Comparison of ENCODE assay signal across 8 cellular contexts in the genomic region with DNA sequence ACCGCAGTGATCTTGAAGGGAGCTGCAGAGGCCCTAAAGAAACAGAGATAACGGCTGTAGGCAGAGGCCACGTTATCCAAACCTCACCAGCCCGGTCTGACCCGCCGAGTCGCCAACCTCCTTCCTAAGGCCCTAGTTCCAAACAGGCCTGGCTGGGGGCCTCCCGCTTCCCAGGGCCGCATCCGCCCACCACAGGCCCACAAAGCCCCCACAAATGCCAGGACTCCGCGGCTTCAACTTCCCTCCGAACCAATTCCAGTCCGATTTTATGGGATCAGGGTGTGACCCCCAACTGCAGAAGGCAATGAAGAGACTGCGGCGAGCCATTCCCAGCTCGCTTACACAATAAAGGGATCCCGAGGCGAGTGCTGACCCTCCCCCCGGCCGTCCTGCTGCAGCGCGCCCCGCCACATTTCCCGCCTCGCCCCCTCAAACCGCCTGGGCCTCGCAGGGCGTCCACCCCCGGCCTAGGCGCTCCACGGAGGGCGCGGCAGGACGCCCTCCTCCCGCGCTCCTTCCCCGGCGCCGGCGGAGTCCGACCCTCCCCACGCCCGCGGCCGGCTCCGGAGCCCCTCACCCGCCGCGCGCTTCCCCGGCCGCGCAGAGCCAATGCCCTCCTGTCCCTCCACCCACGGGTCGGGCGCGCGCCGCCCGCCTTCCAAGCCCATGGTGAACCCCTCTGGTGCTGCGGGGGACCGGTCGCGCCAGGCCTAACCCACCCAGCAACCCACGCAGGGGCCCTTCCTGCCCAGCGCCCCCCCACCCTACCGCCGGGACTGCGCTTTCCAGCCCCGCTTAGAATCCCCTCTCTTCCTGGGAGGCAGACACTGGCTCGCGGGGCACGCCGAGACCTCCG. TPM values are rescaled to one million over a fixed set of nuclear protein-coding genes. Genes with fewer than 3 reads are reported as not detected.
DNase-seq lines count a peak whose midpoint lies in the region; ATAC-seq and TF ChIP-seq lines count a peak whose summit lies in the region.

No MANE protein-coding gene starts in this region.

- no peaks in the 10 kb centered on the region for H3K36me3 Mint-ChIP-seq in activated CD4-positive, alpha-beta T cell treated with anti-CD3 and anti-CD28 coated beads for 36 hours (ENCODE audit: low read depth)
- H3K36me3 Mint-ChIP-seq in T-helper 1 cell treated with Interleukin-12 subunit alpha and Interleukin-12 subunit beta and Interleukin-4 antibody, amounts not matched to agents 30 μg/mL and 1 μg/mL, for 36 hours (ENCODE audit: low read depth), result no peaks in the 10 kb centered on the region
- peaks cover 1% of the 10 kb centered on the region for H3K36me3 Mint-ChIP-seq in chondrocyte (ENCODE audit: low read depth)
- no peaks in the 10 kb centered on the region for H3K36me3 Mint-ChIP-seq in stimulated activated memory B cell treated with anti-CD40 and anti-IgM and Interleukin-4, amounts not matched to agents 10 μg/mL and 1 μg/mL and 100 μg/mL, for 72 hours

- DNase-seq in activated CD4-positive, alpha-beta T cell treated with anti-CD3 and anti-CD28 coated beads for 36 hours, result peak; percentile 49
- no peak for DNase-seq in activated CD4-positive, alpha-beta T cell treated with anti-CD3 and anti-CD28 coated beads for 1 hour
- DNase-seq in chondrocyte (ENCODE audit: low spot score) (no peak), left colon (peak; percentile 26 to 27), HPDE6-E6E7 (ENCODE audit: extremely low spot score) (no peak)

- CTCF ChIA-PET in activated CD4-positive, alpha-beta T cell treated with anti-CD3 and anti-CD28 coated beads for 36 hours (lab: Charles Lee), result interaction anchor here (1.5 kb wide), 1 partner anchor 193 kb away, joined by 7 read pairs; no protein-coding TSS in a partner anchor

- peak overlapping the region; percentile 87 for H3K4me3 Mint-ChIP-seq in activated CD4-positive, alpha-beta T cell treated with anti-CD3 and anti-CD28 coated beads for 36 hours
- H3K4me3 Mint-ChIP-seq in T-helper 1 cell treated with Interleukin-12 subunit alpha and Interleukin-12 subunit beta and Interleukin-4 antibody, amounts not matched to agents 30 μg/mL and 1 μg/mL, for 36 hours, result peak overlapping the region; percentile 98
- peak overlapping the region; percentile 99 for H3K4me3 Mint-ChIP-seq in chondrocyte (ENCODE audit: unreplicated experiment)
- peak overlapping the region; percentile 87 for H3K4me3 Mint-ChIP-seq in stimulated activated memory B cell treated with anti-CD40 and anti-IgM and Interleukin-4, amounts not matched to agents 10 μg/mL and 1 μg/mL and 100 μg/mL, for 72 hours

- H3K27ac Mint-ChIP-seq in activated CD4-positive, alpha-beta T cell treated with anti-CD3 and anti-CD28 coated beads for 36 hours, result no peak overlapping the region
- H3K27ac Mint-ChIP-seq in T-helper 1 cell treated with Interleukin-12 subunit alpha and Interleukin-12 subunit beta and Interleukin-4 antibody, amounts not matched to agents 30 μg/mL and 1 μg/mL, for 36 hours, result no peak overlapping the region
- H3K27ac Mint-ChIP-seq in chondrocyte (ENCODE audit: unreplicated experiment), result peak overlapping the region; percentile 97
- H3K27ac Mint-ChIP-seq in stimulated activated memory B cell treated with anti-CD40 and anti-IgM and Interleukin-4, amounts not matched to agents 10 μg/mL and 1 μg/mL and 100 μg/mL, for 72 hours, result peak overlapping the region; percentile 67

- peaks cover 4% of the 10 kb centered on the region for H3K4me1 Mint-ChIP-seq in activated CD4-positive, alpha-beta T cell treated with anti-CD3 and anti-CD28 coated beads for 36 hours
- peaks cover 6% of the 10 kb centered on the region for H3K4me1 Mint-ChIP-seq in T-helper 1 cell treated with Interleukin-12 subunit alpha and Interleukin-12 subunit beta and Interleukin-4 antibody, amounts not matched to agents 30 μg/mL and 1 μg/mL, for 36 hours (ENCODE audit: low read depth)
- H3K4me1 Mint-ChIP-seq in chondrocyte (ENCODE audit: low read depth), result peaks cover 23% of the 10 kb centered on the region
- peaks cover 19% of the 10 kb centered on the region for H3K4me1 Mint-ChIP-seq in stimulated activated memory B cell treated with anti-CD40 and anti-IgM and Interleukin-4, amounts not matched to agents 10 μg/mL and 1 μg/mL and 100 μg/mL, for 72 hours

- POLR2A ChIA-PET in activated CD4-positive, alpha-beta T cell treated with anti-CD3 and anti-CD28 coated beads for 36 hours (lab: Charles Lee), result interaction anchor here (1.4 kb wide), 1 partner anchor 8 kb away, joined by 6 read pairs; no protein-coding TSS in a partner anchor

- H3K9me3 Mint-ChIP-seq in activated CD4-positive, alpha-beta T cell treated with anti-CD3 and anti-CD28 coated beads for 36 hours (ENCODE audit: low read depth), result no peaks in the 10 kb centered on the region
- H3K9me3 Mint-ChIP-seq in T-helper 1 cell treated with Interleukin-12 subunit alpha and Interleukin-12 subunit beta and Interleukin-4 antibody, amounts not matched to agents 30 μg/mL and 1 μg/mL, for 36 hours, result no peaks in the 10 kb centered on the region
- H3K9me3 Mint-ChIP-seq in chondrocyte (ENCODE audit: low read depth), result no peaks in the 10 kb centered on the region
- H3K9me3 Mint-ChIP-seq in stimulated activated memory B cell treated with anti-CD40 and anti-IgM and Interleukin-4, amounts not matched to agents 10 μg/mL and 1 μg/mL and 100 μg/mL, for 72 hours, result no peaks in the 10 kb centered on the region

- no peak for TF ChIP-seq CTCF in chondrocyte (IDR thresholded peaks at IDR 0.05)

- H3K27me3 Mint-ChIP-seq in activated CD4-positive, alpha-beta T cell treated with anti-CD3 and anti-CD28 coated beads for 36 hours, result peaks cover 31% of the 10 kb centered on the region
- peaks cover 56% of the 10 kb centered on the region for H3K27me3 Mint-ChIP-seq in T-helper 1 cell treated with Interleukin-12 subunit alpha and Interleukin-12 subunit beta and Interleukin-4 antibody, amounts not matched to agents 30 μg/mL and 1 μg/mL, for 36 hours (ENCODE audit: low read depth)
- no peaks in the 10 kb centered on the region for H3K27me3 Mint-ChIP-seq in chondrocyte (ENCODE audit: low read depth)
- H3K27me3 Mint-ChIP-seq in stimulated activated memory B cell treated with anti-CD40 and anti-IgM and Interleukin-4, amounts not matched to agents 10 μg/mL and 1 μg/mL and 100 μg/mL, for 72 hours, result peaks cover 74% of the 10 kb centered on the region

- intact Hi-C loops in activated CD4-positive, alpha-beta T cell treated with anti-CD3 and anti-CD28 coated beads for 36 hours (cut with DNase I, micrococcal nuclease), result loop anchor here (1.0 to 5.0 kb wide), 7 partner anchors 30 to 381 kb away; a partner anchor contains a TSS
- intact Hi-C loops in left colon (cut with DNase I, micrococcal nuclease), result no loop called here

- no peak for ATAC-seq in activated CD4-positive, alpha-beta T cell treated with anti-CD3 and anti-CD28 coated beads for 36 hours
- ATAC-seq in left colon, result no peak
- no peak for ATAC-seq in stimulated activated memory B cell treated with anti-CD40 and anti-IgM and Interleukin-4, amounts not matched to agents 10 μg/mL and 1 μg/mL and 100 μg/mL, for 72 hours
- ATAC-seq in GM18502 (IDR thresholded peaks at IDR 0.05; ENCODE audit: poor library complexity, unreplicated experiment), result no peak

RNA-seq across cellular contexts. Expression of a gene that starts 0.9 kb away (rescaled TPM):
- total RNA-seq in activated CD4-positive, alpha-beta T cell treated with anti-CD3 and anti-CD28 coated beads for 36 hours, result 10 to 100 TPM; 17.0 to 21.3 TPM
- total RNA-seq in chondrocyte, result 211 to 296 TPM (median 284 TPM) in 3 replicates
- total RNA-seq in left colon, result 1 to 10 TPM; 5.6 to 7.2 TPM

Comparison
In these comparisons a context has a peak if more than half of its experiments do, and no peak if none do; other contexts are left out.
1. DNase-seq: peak in activated CD4-positive, alpha-beta T cell treated with anti-CD3 and anti-CD28 coated beads for 36 hours (single experiment) and left colon (2 of 2); none in activated CD4-positive, alpha-beta T cell treated with anti-CD3 and anti-CD28 coated beads for 1 hour (single experiment), chondrocyte (single experiment) and HPDE6-E6E7 (single experiment).
2. H3K27ac Mint-ChIP-seq: peak in chondrocyte (single experiment) and stimulated activated memory B cell treated with anti-CD40 and anti-IgM and Interleukin-4, amounts not matched to agents 10 μg/mL and 1 μg/mL and 100 μg/mL, for 72 hours (single experiment); none in activated CD4-positive, alpha-beta T cell treated with anti-CD3 and anti-CD28 coated beads for 36 hours (single experiment) and T-helper 1 cell treated with Interleukin-12 subunit alpha and Interleukin-12 subunit beta and Interleukin-4 antibody, amounts not matched to agents 30 μg/mL and 1 μg/mL, for 36 hours (single experiment).
3. intact Hi-C loops: an anchor here in activated CD4-positive, alpha-beta T cell treated with anti-CD3 and anti-CD28 coated beads for 36 hours (1.0 to 5.0 kb wide); none called in left colon.
4. Peak in every context shown above with its lines, with median percentiles within 50 percentile points of each other: H3K4me3 Mint-ChIP-seq.